ENCODE assay signal across 9 cellular contexts in the genomic region with DNA sequence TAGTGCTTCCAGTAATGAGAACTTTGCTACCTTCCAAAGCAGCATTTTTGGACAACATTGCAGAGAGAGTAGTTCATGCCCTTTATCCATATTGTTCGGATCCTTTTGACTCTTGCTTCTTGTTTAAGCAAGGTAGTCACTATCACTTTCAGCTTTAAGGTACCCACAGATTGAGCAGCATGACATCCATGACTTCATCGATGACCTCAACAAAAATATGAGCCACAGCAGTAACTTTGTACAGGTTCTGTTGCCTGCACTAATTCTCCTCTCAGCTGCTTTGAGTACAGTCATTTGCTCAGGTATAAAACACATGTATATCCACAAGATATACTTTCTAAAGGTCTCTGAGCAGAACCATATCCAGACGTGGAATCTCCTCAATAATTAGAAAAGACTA.
"Had no signal": no experiment of that assay in that cellular context is flagged by ENCODE, and none has a peak within 500 bp of the region (broad histone marks: within the 10 kb centered on the region; RNA-seq: fewer than 3 reads in every experiment).

No MANE protein-coding gene starts in this region.

- H3K27ac ChIP-seq: GM23248 had no signal

- H3K27ac Mint-ChIP-seq: GM23338, H9, HFFc6 had no signal

- H3K4me3 ChIP-seq: GM23248, GM23338, HAP-1 had no signal

- H3K9me3 ChIP-seq: HAP-1 had no signal

- H3K36me3 ChIP-seq: HAP-1 had no signal

- H3K9me3 Mint-ChIP-seq: GM23338, H9 had no signal

- ATAC-seq: GM23338, HCT116 had no signal

- DNase-seq: GM23248, GOT3, H7, H9, HCEC 1CT, HFFc6 had no signal

- H3K4me3 Mint-ChIP-seq: GM23338, H9, HFFc6 had no signal

- H3K4me1 ChIP-seq: HAP-1 had no signal
